Comparison of ENCODE assay signal across 8 cellular contexts in the genomic region with DNA sequence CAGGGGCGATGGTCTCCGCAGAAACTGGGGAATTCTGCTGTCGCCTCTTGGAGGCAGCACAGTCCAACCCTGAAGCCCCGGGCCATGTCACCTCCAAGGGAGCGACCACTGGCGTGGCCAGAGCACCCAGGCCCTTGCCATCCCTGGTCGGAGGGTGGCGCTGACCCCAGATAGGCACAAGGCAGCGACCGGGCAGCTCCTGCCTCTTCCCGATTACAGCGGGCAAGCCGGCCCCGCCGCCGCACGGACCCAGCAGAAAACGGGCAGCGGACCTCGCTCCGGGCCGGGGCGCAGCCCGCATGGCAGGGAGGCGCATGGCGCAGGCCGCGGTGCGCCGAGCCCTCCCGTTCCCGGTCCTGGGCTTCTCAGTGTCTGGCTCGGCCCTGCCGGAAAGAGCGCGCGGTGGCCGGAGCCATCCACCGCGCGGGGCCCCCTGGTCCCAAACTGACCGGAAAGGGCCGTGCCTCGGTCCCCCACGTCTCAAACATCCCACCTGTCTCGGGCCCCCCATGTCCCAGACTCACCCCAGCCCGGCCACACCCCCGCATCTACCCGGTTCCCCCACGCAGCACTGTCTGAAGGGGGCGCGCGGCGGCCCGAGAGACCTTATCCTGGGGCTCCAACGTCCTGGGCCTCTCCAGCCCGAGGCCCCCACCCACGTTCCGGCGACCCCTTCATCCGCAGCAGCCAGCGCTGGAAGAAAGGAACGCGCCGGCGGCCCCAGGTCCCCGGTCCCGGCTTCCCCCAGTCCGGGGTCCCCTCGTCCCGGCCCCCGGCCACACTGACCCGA. TPM values are rescaled to one million over a fixed set of nuclear protein-coding genes. Genes with fewer than 3 reads are reported as not detected.
A peak's percentile ranks its signal among the peaks of the same experiment; 100 is the strongest.
DNase-seq lines count a peak whose midpoint lies in the region; ATAC-seq and TF ChIP-seq lines count a peak whose summit lies in the region.

No MANE protein-coding gene starts in this region.

- no peak for DNase-seq in activated T-cell treated with anti-CD3 and anti-CD28 coated beads, Interleukin-2, amount 50 U/mL, for 4 hours
- no peak for DNase-seq in activated T-cell treated with anti-CD3 and anti-CD28 coated beads, Interleukin-2, amount 50 U/mL, for 1 hour
- DNase-seq in NOMO-1 (lab: John Stamatoyannopoulos, UW; ENCODE audit: unreplicated experiment in 2 of 2) (peak; percentile 44 to 49), cerebellar cortex (ENCODE audit: low spot score) (peak; percentile 75), left colon (peak in 1 of 2 donors; percentile 35), thyroid gland (peak; percentile 61 to 63), posterior vena cava (ENCODE audit: low spot score) (no peak), cortex of kidney (lab: John Stamatoyannopoulos, UW) (no peak)

- peaks cover 11 to 12% of the 10 kb centered on the region in 2 donors for H3K36me3 ChIP-seq in thyroid gland

- H3K36me3 Mint-ChIP-seq in activated T-cell treated with anti-CD3 and anti-CD28 coated beads, Interleukin-2, amount 50 U/mL, for 4 hours (ENCODE audit: insufficient read depth) = no peaks in the 10 kb centered on the region

- peak overlapping the region in 2 of 3 donors; percentile 19 to 20 for H3K4me3 ChIP-seq in thyroid gland (replicated peaks in 1 of 3)

- intact Hi-C loops in left colon (cut with DNase I, micrococcal nuclease) (no loop called here), thyroid gland (cut with DNase I) (no loop called here), posterior vena cava (cut with DNase I) (no loop called here)

- peaks cover 28% of the 10 kb centered on the region for H3K27me3 Mint-ChIP-seq in activated T-cell treated with anti-CD3 and anti-CD28 coated beads, Interleukin-2, amount 50 U/mL, for 4 hours (ENCODE audit: low read depth)

- H3K9me3 Mint-ChIP-seq in activated T-cell treated with anti-CD3 and anti-CD28 coated beads, Interleukin-2, amount 50 U/mL, for 4 hours = no peaks in the 10 kb centered on the region

- H3K27me3 ChIP-seq in thyroid gland = no peaks in the 10 kb centered on the region

- H3K4me3 Mint-ChIP-seq in activated T-cell treated with anti-CD3 and anti-CD28 coated beads, Interleukin-2, amount 50 U/mL, for 4 hours = no peak overlapping the region

- no peak for TF ChIP-seq POLR2A in thyroid gland (IDR thresholded peaks at IDR 0.05)

- H3K9me3 ChIP-seq in thyroid gland = no peaks in the 10 kb centered on the region

- WGBS in thyroid gland, 2 donors = 0% methylated on average over 3 of the region's 73 CpGs; no CpG with 5 or more reads in 1 of the 2 donors

- H3K27ac ChIP-seq in thyroid gland = no peak overlapping the region

- ATAC-seq in activated T-cell treated with anti-CD3 and anti-CD28 coated beads, Interleukin-2, amount 50 U/mL, for 4 hours = peak; percentile 15 to 20
- peak; percentile 23 for ATAC-seq in left colon

- peak in 5 of 6 experiments; percentile 7 to 53 (median 27) for TF ChIP-seq CTCF in thyroid gland (IDR thresholded peaks at IDR 0.05)

- peaks cover 6 to 14% of the 10 kb centered on the region in 2 donors for H3K4me1 ChIP-seq in thyroid gland

- peaks cover 9% of the 10 kb centered on the region for H3K4me1 Mint-ChIP-seq in activated T-cell treated with anti-CD3 and anti-CD28 coated beads, Interleukin-2, amount 50 U/mL, for 4 hours (ENCODE audit: low read depth)

RNA-seq across cellular contexts. Expression of a gene that starts 0.7 kb away (rescaled TPM):
- total RNA-seq in activated T-cell treated with anti-CD3 and anti-CD28 coated beads, Interleukin-2, amount 50 U/mL, for 4 hours = under 1 TPM in 1 of 3 donors, not detected in 2; 0.13 TPM
- total RNA-seq in left colon = under 1 TPM; 0.12 to 0.59 TPM
- 1 to 10 TPM in 1 of 4 donors, under 1 TPM in 3; 0.24 to 1.3 (median 0.59) TPM for total RNA-seq in thyroid gland
- 1 to 10 TPM in 1 of 2 donors, under 1 TPM in 1; 0.38 to 1.5 TPM for total RNA-seq in posterior vena cava

RNA-seq across cellular contexts. Expression of a gene that starts 24.0 kb away (rescaled TPM):
- 100 to 1,000 TPM; 258 to 293 (median 270) TPM for total RNA-seq in activated T-cell treated with anti-CD3 and anti-CD28 coated beads, Interleukin-2, amount 50 U/mL, for 4 hours
- total RNA-seq in left colon (100 to 1,000 TPM; 186 to 200 TPM), thyroid gland (100 to 1,000 TPM; 192 to 405 (median 329) TPM), posterior vena cava (100 to 1,000 TPM; 139 to 141 TPM)

RNA-seq across cellular contexts. Expression of a gene that starts 24.3 kb away (rescaled TPM):
- 100 to 1,000 TPM; 170 to 178 (median 176) TPM for total RNA-seq in activated T-cell treated with anti-CD3 and anti-CD28 coated beads, Interleukin-2, amount 50 U/mL, for 4 hours
- total RNA-seq in left colon = 10 to 100 TPM; 30.7 to 40.0 TPM
- total RNA-seq in thyroid gland = 10 to 100 TPM; 33.5 to 63.7 (median 46.0) TPM
- total RNA-seq in posterior vena cava = 10 to 100 TPM; 28.8 to 28.9 TPM

RNA-seq across cellular contexts. Expression of a gene that starts 45.8 kb away (rescaled TPM):
- 1 to 10 TPM in 1 of 3 donors, under 1 TPM in 2; 0.53 to 1.1 (median 0.79) TPM for total RNA-seq in activated T-cell treated with anti-CD3 and anti-CD28 coated beads, Interleukin-2, amount 50 U/mL, for 4 hours
- total RNA-seq in left colon (1 to 10 TPM; 3.9 to 7.9 TPM), thyroid gland (100 to 1,000 TPM in 1 of 4 donors, 10 to 100 TPM in 3; 55.6 to 169 (median 63.4) TPM), posterior vena cava (10 to 100 TPM; 28.8 to 37.0 TPM)

Comparison
In these comparisons a context has a peak if more than half of its experiments do, and no peak if none do; other contexts are left out.
1. DNase-seq: peak in NOMO-1 (2 of 2), cerebellar cortex (single experiment) and thyroid gland (2 of 2); none in activated T-cell treated with anti-CD3 and anti-CD28 coated beads, Interleukin-2, amount 50 U/mL, for 4 hours (single experiment), activated T-cell treated with anti-CD3 and anti-CD28 coated beads, Interleukin-2, amount 50 U/mL, for 1 hour (single experiment), posterior vena cava (single experiment) and cortex of kidney (single experiment).